20 cellular contexts compared by ENCODE assay signal in the genomic region with DNA sequence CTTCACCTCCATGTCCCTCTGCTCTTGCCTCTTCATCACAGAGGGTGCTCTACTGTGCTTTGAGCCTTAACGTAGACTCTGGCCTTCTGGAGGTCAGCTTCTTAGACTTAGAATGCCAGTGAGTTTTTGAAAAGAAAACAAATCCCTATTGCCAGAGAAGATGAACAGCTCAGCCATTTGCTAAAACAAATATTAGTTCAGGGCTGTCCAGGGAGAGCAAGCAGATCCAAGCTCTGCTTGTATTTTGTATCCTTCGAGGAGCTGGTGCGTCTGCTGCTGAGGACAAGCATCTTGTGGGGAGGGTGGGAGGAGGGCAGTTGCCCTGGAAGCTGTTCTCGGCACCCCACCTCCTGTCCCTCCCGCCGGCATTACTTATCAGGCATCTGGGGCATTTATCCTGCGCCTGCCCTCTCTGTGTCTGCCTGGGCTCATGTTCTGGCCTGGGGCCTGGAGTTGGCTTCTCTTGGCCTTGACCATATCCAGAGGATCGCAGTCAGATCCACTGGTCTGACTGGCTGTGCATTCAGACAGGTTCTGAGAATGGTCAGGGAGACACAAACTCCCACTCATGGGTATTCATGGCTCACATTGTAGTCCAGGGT.
DNase-seq lines count a peak whose midpoint lies in the region; ATAC-seq and TF ChIP-seq lines count a peak whose summit lies in the region.
"Had no signal": no experiment of that assay in that cellular context is flagged by ENCODE, and none has a peak within 500 bp of the region (broad histone marks: within the 10 kb centered on the region; RNA-seq: fewer than 3 reads in every experiment).

No MANE protein-coding gene starts in this region.

- H3K4me1 Mint-ChIP-seq in neural progenitor cell = no peaks in the 10 kb centered on the region
- H3K4me1 Mint-ChIP-seq: CD4-positive, CD25-positive, alpha-beta regulatory T cell had no signal

- no peaks in the 10 kb centered on the region for H4K20me1 ChIP-seq in neural progenitor cell (ENCODE audit: low read depth)

- H3K36me3 Mint-ChIP-seq in neural progenitor cell = no peaks in the 10 kb centered on the region
- H3K36me3 Mint-ChIP-seq: CD4-positive, CD25-positive, alpha-beta regulatory T cell had no signal

- no peak for ATAC-seq in left cardiac atrium
- no peak for ATAC-seq in heart left ventricle
- ATAC-seq in HG03175 (IDR thresholded peaks at IDR 0.05; ENCODE audit: unreplicated experiment) = no peak
- ATAC-seq: K562 had no signal

- no peaks in the 10 kb centered on the region for H3F3A ChIP-seq in neural progenitor cell (ENCODE audit: low read depth)

- H3K4me2 ChIP-seq in neural progenitor cell = no peak overlapping the region
- H3K4me2 ChIP-seq: SK-N-SH had no signal

- WGBS in heart left ventricle, 4 donors = 34 to 55% (median 45%) methylated on average over 7 to 8 of the region's 8 CpGs

- H3K4me1 ChIP-seq in heart left ventricle (no peaks in the 10 kb centered on the region), neural progenitor cell (no peaks in the 10 kb centered on the region)
- H3K4me1 ChIP-seq: BE2C, Caco-2, HAP-1 had no signal

- H3K9me3 ChIP-seq in heart left ventricle (no peaks in the 10 kb centered on the region), neural progenitor cell (ENCODE audit: low read depth) (no peaks in the 10 kb centered on the region)
- H3K9me3 ChIP-seq: BE2C, Caco-2, HAP-1, SK-N-SH had no signal

- H3K27ac ChIP-seq in heart left ventricle = no peak overlapping the region
- no peak overlapping the region for H3K27ac ChIP-seq in neural progenitor cell

- H2AFZ ChIP-seq in neural progenitor cell (replicated peaks) = no peak overlapping the region

- no peak overlapping the region for H3K9ac ChIP-seq in neural progenitor cell
- H3K9ac ChIP-seq: SK-N-SH had no signal

- intact Hi-C loops in left cardiac atrium (cut with DNase I) (no loop called here), heart left ventricle (cut with DNase I) (no loop called here)

- peaks cover 7% of the 10 kb centered on the region for H3K9me3 Mint-ChIP-seq in neural progenitor cell

- H3K27ac Mint-ChIP-seq in neural progenitor cell = peak overlapping the region; percentile 36
- H3K27ac Mint-ChIP-seq: CD4-positive, CD25-positive, alpha-beta regulatory T cell had no signal

- no peaks in the 10 kb centered on the region for H3K79me2 ChIP-seq in neural progenitor cell (ENCODE audit: low read depth)

- H3K4me3 Mint-ChIP-seq in neural progenitor cell = no peak overlapping the region
- H3K4me3 Mint-ChIP-seq: CD4-positive, CD25-positive, alpha-beta regulatory T cell had no signal

- DNase-seq in left cardiac atrium (peak; percentile 40), heart left ventricle (no peak), ecto neural progenitor cell (ENCODE audit: low spot score) (peak; percentile 37), neural progenitor cell (ENCODE audit: low spot score) (no peak), NCI-H446 treated with DMSO at 0.1 percent for 48 hours (lab: John Stamatoyannopoulos, UW) (no peak), nucleus accumbens (lab: John Stamatoyannopoulos, UW) (no peak)
- DNase-seq: BE2C; CD4-positive, CD25-positive, alpha-beta regulatory T cell; DMS153; GDM1; NCI-H1105; NCI-H187 treated with DMSO at 0.1 percent for 48 hours; NCI-H82; OCI-M1; SHP77 treated with DMSO at 0.1 percent for 48 hours; SK-N-SH had no signal

- H3K4me3 ChIP-seq in heart left ventricle = no peak overlapping the region
- no peak overlapping the region for H3K4me3 ChIP-seq in neural progenitor cell
- H3K4me3 ChIP-seq: HAP-1, K562 had no signal

- no peaks in the 10 kb centered on the region for H3K36me3 ChIP-seq in heart left ventricle
- H3K36me3 ChIP-seq in neural progenitor cell = no peaks in the 10 kb centered on the region
- H3K36me3 ChIP-seq: BE2C, HAP-1 had no signal

- H3K27me3 ChIP-seq in heart left ventricle = peaks cover 0 to 33% (median 3%) of the 10 kb centered on the region in 9 donors
- no peaks in the 10 kb centered on the region for H3K27me3 ChIP-seq in neural progenitor cell
- H3K27me3 ChIP-seq: BE2C had no signal

- TF ChIP-seq CTCF in heart left ventricle (IDR thresholded peaks at IDR 0.05) = no peak
- TF ChIP-seq CTCF in neural progenitor cell (IDR thresholded peaks at IDR 0.05) = no peak

- TF ChIP-seq POLR2A in heart left ventricle (IDR thresholded peaks at IDR 0.05) = no peak

- H3K27me3 Mint-ChIP-seq in neural progenitor cell (ENCODE audit: insufficient read depth, low read depth) = peaks cover 10% of the 10 kb centered on the region

Comparison
In these comparisons a context has a peak if more than half of its experiments do, and no peak if none do; other contexts are left out.
1. DNase-seq: peak in left cardiac atrium (single experiment) and ecto neural progenitor cell (single experiment); none in heart left ventricle (0 of 5), neural progenitor cell (single experiment), NCI-H446 treated with DMSO at 0.1 percent for 48 hours (single experiment) and nucleus accumbens (0 of 56).